In genomic region chr6:160739955-160740354, GRCh38 we compare ENCODE assay signal across 16 cellular contexts. TPM values are rescaled to one million over a fixed set of nuclear protein-coding genes. Genes with fewer than 3 reads are reported as not detected.
DNase-seq lines count a peak whose midpoint lies in the region; FAIRE-seq and TF ChIP-seq lines count a peak whose summit lies in the region.
"Had no signal": no experiment of that assay in that cellular context is flagged by ENCODE, and none has a peak within 500 bp of the region (broad histone marks: within the 10 kb centered on the region; RNA-seq: fewer than 3 reads in every experiment).

No MANE protein-coding gene starts in this region.

- no peaks in the 10 kb centered on the region for H3K79me2 ChIP-seq in OCI-LY7 (ENCODE audit: insufficient read depth, low read depth, low read length)

- H3K9me3 ChIP-seq in OCI-LY7 (ENCODE audit: low read length) (peaks cover 24% of the 10 kb centered on the region; the same call in 1 of the 2 replicates), adrenal gland (replicated peaks in 1 of 3) (no peaks in the 10 kb centered on the region)
- H3K9me3 ChIP-seq: A549 had no signal

- CTCF ChIA-PET in OCI-LY7 (lab: Charles Lee; ENCODE audit: unreplicated experiment): interaction anchor here (1.1 kb wide), 1 partner anchor 631 kb away, joined by 3 read pairs; no protein-coding TSS in a partner anchor

- peak overlapping the region; percentile 43 for H3K4me3 ChIP-seq in OCI-LY7 (ENCODE audit: low read depth, low read length, poor library complexity, severe bottlenecking)
- no peak overlapping the region for H3K4me3 ChIP-seq in adrenal gland
- H3K4me3 ChIP-seq: A549, GM23248, K562 had no signal

- no peaks in the 10 kb centered on the region for H3K27me3 ChIP-seq in adrenal gland

- no peak for TF ChIP-seq POLR2A in GM12892 (IDR thresholded peaks at IDR 0.05; ENCODE audit: low read depth, low read length)
- TF ChIP-seq POLR2A in adrenal gland (IDR thresholded peaks at IDR 0.05): no peak

- DNase-seq in GM12892 (ENCODE audit: insufficient read length) (no peak), OCI-LY7 (ENCODE audit: low spot score) (no peak), myocyte (ENCODE audit: low read depth) (peak; percentile 3), NCI-H1694 treated with DMSO at 0.1 percent for 48 hours (lab: John Stamatoyannopoulos, UW) (no peak), adrenal gland (no peak), AML-193 (lab: John Stamatoyannopoulos, UW) (no peak)
- DNase-seq: C1 segment of cervical spinal cord; CD4-positive, alpha-beta T cell; DMS79 treated with DMSO at 0.1 percent for 48 hours; GDM1; GM23248 had no signal

- intact Hi-C loops in OCI-LY7 (cut with micrococcal nuclease; ENCODE audit: unreplicated experiment): loop anchor here (2.0 to 10.0 kb wide), 3 partner anchors 27 to 765 kb away; no protein-coding TSS in a partner anchor
- intact Hi-C loops in adrenal gland (cut with DNase I): loop anchor here in 1 of 2 donors (10.0 kb wide), 1 partner anchor 185 kb away; no protein-coding TSS in a partner anchor

- WGBS in adrenal gland, 4 donors: 87 to 91% (median 88%) methylated on average over 6 of the region's 6 CpGs

- BruUV-seq in OCI-LY7 (replicated peaks; lab: Mats Ljungman, UMichigan): no TSS peak

- peak overlapping the region; percentile 47; the same call in 1 of the 2 replicates for H2AFZ ChIP-seq in OCI-LY7 (ENCODE audit: low read length)
- H2AFZ ChIP-seq: GM23248 had no signal

- peak; percentile 67 for FAIRE-seq in GM12892 (lab: Jason Lieb, UNC)
- FAIRE-seq: A549, H54, K562 had no signal

- peaks cover 79% of the 10 kb centered on the region for H3K4me1 ChIP-seq in OCI-LY7 (ENCODE audit: insufficient read depth, low read length, poor library complexity, severe bottlenecking)
- no peaks in the 10 kb centered on the region for H3K4me1 ChIP-seq in adrenal gland (replicated peaks in 1 of 2)
- H3K4me1 ChIP-seq: A549 had no signal

- H3K36me3 ChIP-seq in OCI-LY7 (ENCODE audit: insufficient read depth, low read length) (peaks cover 13% of the 10 kb centered on the region), adrenal gland (replicated peaks in 1 of 2) (no peaks in the 10 kb centered on the region)

- TF ChIP-seq CTCF in OCI-LY7 (conservative IDR thresholded peaks at IDR 0.05; ENCODE audit: low read length) (no peak), adrenal gland (IDR thresholded peaks at IDR 0.05) (no peak)

- POLR2A ChIA-PET in OCI-LY7 (lab: Charles Lee): interaction anchor here (0.7 to 0.8 kb wide), 2 partner anchors 12 to 484 kb away, joined by 3 read pairs; no protein-coding TSS in a partner anchor

- peak overlapping the region; percentile 85 for H3K4me2 ChIP-seq in OCI-LY7 (ENCODE audit: low read length)
- H3K4me2 ChIP-seq: A549 had no signal

- H3K9me2 ChIP-seq in OCI-LY7 (ENCODE audit: insufficient read depth, low read length): no peaks in the 10 kb centered on the region

- H4K20me1 ChIP-seq in OCI-LY7 (ENCODE audit: insufficient read depth, low read length): no peaks in the 10 kb centered on the region

- H3K27ac ChIP-seq in OCI-LY7 (ENCODE audit: low read depth, low read length, poor library complexity, severe bottlenecking) (peak overlapping the region; percentile 100), adrenal gland (no peak overlapping the region)
- H3K27ac ChIP-seq: A549, GM23248, HL-60 had no signal

RNA-seq across cellular contexts. Expression of gene PLG, which starts 37.9 kb away (rescaled TPM):
- 1.3 TPM for polyA plus RNA-seq in GM12892 (2012; ENCODE audit: missing spikeins)
- total RNA-seq in OCI-LY7 (2014; rRNA removed; shearing (Covaris generic)): 3.7 and 5.1 TPM in 2 replicates
- total RNA-seq in OCI-LY7 (2022): 2.3 and 3.4 TPM in 2 replicates
- total RNA-seq in myocyte: not detected in 2 replicates
- polyA plus RNA-seq in myocyte (2012): not detected
- total RNA-seq in adrenal gland: 1 to 10 TPM in 1 of 8 donors, under 1 TPM in 1, not detected in 6; 0.83 to 1.1 TPM
- under 1 TPM in 1 of 3 donors, not detected in 2; 0.77 TPM for polyA plus RNA-seq in adrenal gland
- total RNA-seq: CD4-positive, alpha-beta T cell; GM23248 had no signal
- polyA plus RNA-seq: A549, AG04450, K562 had no signal
